Comparison of ENCODE assay signal across 22 cellular contexts in genomic region chr4:11446156-11446811, GRCh38. TPM values are rescaled to one million over a fixed set of nuclear protein-coding genes. Genes with fewer than 3 reads are reported as not detected.
A peak's percentile ranks its signal among the peaks of the same experiment; 100 is the strongest.
DNase-seq lines count a peak whose midpoint lies in the region; ATAC-seq and TF ChIP-seq lines count a peak whose summit lies in the region.
"Had no signal": no experiment of that assay in that cellular context is flagged by ENCODE, and none has a peak within 500 bp of the region (broad histone marks: within the 10 kb centered on the region; RNA-seq: fewer than 3 reads in every experiment).

No MANE protein-coding gene starts in this region.

- no peak overlapping the region for H3K4me3 Mint-ChIP-seq in CD14-positive monocyte
- H3K4me3 Mint-ChIP-seq: CD4-positive, CD25-positive, alpha-beta regulatory T cell; central memory CD8-positive, alpha-beta T cell; effector memory CD8-positive, alpha-beta T cell had no signal

- TF ChIP-seq POLR2A in HCT116 (IDR thresholded peaks at IDR 0.05; ENCODE audit: borderline replicate concordance, extremely low read depth, insufficient read depth, insufficient read length) (no peak), esophagus muscularis mucosa (IDR thresholded peaks at IDR 0.05; ENCODE audit: low read depth) (no peak), GM18505 (IDR thresholded peaks at IDR 0.05; ENCODE audit: borderline replicate concordance, extremely low read depth, insufficient read depth, insufficient read length) (no peak)

- RAD21 ChIA-PET in HCT116 (lab: Charles Lee; ENCODE audit: low non-redundant PET in 1 of 2, low total read pairs in 2 of 2, uncharacterized antibody in 2 of 2, unreplicated experiment in 2 of 2) = no interaction called here

- CTCF ChIA-PET in HCT116 (lab: Charles Lee) = no interaction called here

- H3K27me3 ChIP-seq in HCT116 (ENCODE audit: insufficient read depth, low read length) = no peaks in the 10 kb centered on the region
- no peaks in the 10 kb centered on the region for H3K27me3 ChIP-seq in esophagus muscularis mucosa
- H3K27me3 ChIP-seq in upper lobe of right lung = no peaks in the 10 kb centered on the region

- H3K9me3 ChIP-seq in HCT116 (ENCODE audit: control insufficient read depth in 1 of 2, insufficient read depth in 1 of 2, low read depth in 1 of 2, low read length in 2 of 2) = no peaks in the 10 kb centered on the region
- no peaks in the 10 kb centered on the region for H3K9me3 ChIP-seq in esophagus muscularis mucosa
- H3K9me3 ChIP-seq in upper lobe of right lung = no peaks in the 10 kb centered on the region

- H3K9me3 Mint-ChIP-seq in CD14-positive monocyte = peaks cover 0 to 10% (median 3%) of the 10 kb centered on the region in 7 donors
- H3K9me3 Mint-ChIP-seq: central memory CD8-positive, alpha-beta T cell; effector memory CD8-positive, alpha-beta T cell had no signal

- no peaks in the 10 kb centered on the region for H4K20me1 ChIP-seq in HCT116 (ENCODE audit: insufficient read depth)

- H3K27ac Mint-ChIP-seq in CD14-positive monocyte = no peak overlapping the region
- H3K27ac Mint-ChIP-seq: effector memory CD8-positive, alpha-beta T cell had no signal

- H3K27ac ChIP-seq in HCT116 (ENCODE audit: low read depth, low read length) (peak overlapping the region; percentile 35; the same call in 1 of the 2 replicates), esophagus muscularis mucosa (replicated peaks in 1 of 4) (no peak overlapping the region), upper lobe of right lung (no peak overlapping the region)

- intact Hi-C loops in HCT116 (cut with micrococcal nuclease) = no loop called here
- intact Hi-C loops in esophagus muscularis mucosa (cut with DNase I) = no loop called here
- intact Hi-C loops in CD14-positive monocyte (cut with micrococcal nuclease) = no loop called here
- intact Hi-C loops in upper lobe of right lung (cut with DNase I) = no loop called here

- H3K4me1 ChIP-seq in HCT116 (ENCODE audit: control insufficient read depth in 1 of 2, insufficient read depth in 2 of 2, low read length in 2 of 2) (peaks cover 10 to 21% of the 10 kb centered on the region in 2 experiments), esophagus muscularis mucosa (peaks cover 0 to 16% (median 9%) of the 10 kb centered on the region in 4 donors), upper lobe of right lung (no peaks in the 10 kb centered on the region)

- TF ChIP-seq CTCF in HCT116 (IDR thresholded peaks at IDR 0.05 in 2 of 3, conservative IDR thresholded peaks at IDR 0.05 in 1 of 3; ENCODE audit: borderline replicate concordance in 1 of 3, insufficient read depth in 1 of 3, low read depth in 2 of 3, low read length in 2 of 3) (no peak), esophagus muscularis mucosa (IDR thresholded peaks at IDR 0.05) (no peak), CD14-positive monocyte (IDR thresholded peaks at IDR 0.05) (no peak), upper lobe of right lung (IDR thresholded peaks at IDR 0.05) (no peak)

- no peak for TF ChIP-seq RAD21 in HCT116 (IDR thresholded peaks at IDR 0.05; ENCODE audit: low read depth)

- no peaks in the 10 kb centered on the region for H3K9me2 ChIP-seq in HCT116 (ENCODE audit: insufficient read depth)

- H3K9ac ChIP-seq in HCT116 (ENCODE audit: low read length) = peak overlapping the region; percentile 1; the same call in 1 of the 2 replicates

- no peaks in the 10 kb centered on the region; the same call in 1 of the 2 replicates for H3K79me2 ChIP-seq in HCT116 (ENCODE audit: insufficient read depth, low read length)

- peak; percentile 44; the same call in 1 of the 2 replicates for ATAC-seq in HCT116
- ATAC-seq in GM18505 (IDR thresholded peaks at IDR 0.05; ENCODE audit: unreplicated experiment) = no peak
- ATAC-seq in upper lobe of right lung = no peak
- ATAC-seq: effector memory CD8-positive, alpha-beta T cell had no signal

- no peak overlapping the region for H2AFZ ChIP-seq in HCT116 (ENCODE audit: low read depth, low read length, poor library complexity, severe bottlenecking)

- H3K4me3 ChIP-seq in HCT116 (replicated peaks in 1 of 2; ENCODE audit: low read depth in 1 of 2, low read length in 2 of 2) (no peak overlapping the region), esophagus muscularis mucosa (no peak overlapping the region), upper lobe of right lung (no peak overlapping the region)

- BruUV-seq in HCT116 (replicated peaks; lab: Mats Ljungman, UMichigan) = no TSS peak

- H3K36me3 Mint-ChIP-seq in CD14-positive monocyte = peaks cover 0 to 2% of the 10 kb centered on the region in 2 donors

- H3K36me3 ChIP-seq in HCT116 (ENCODE audit: control insufficient read depth in 1 of 2, insufficient read depth in 2 of 2, low read length in 2 of 2) = no peaks in the 10 kb centered on the region
- no peaks in the 10 kb centered on the region for H3K36me3 ChIP-seq in esophagus muscularis mucosa
- H3K36me3 ChIP-seq in upper lobe of right lung = no peaks in the 10 kb centered on the region

- peak overlapping the region; percentile 29 for H3K4me2 ChIP-seq in HCT116 (ENCODE audit: low read length)

- H3K27me3 Mint-ChIP-seq in CD14-positive monocyte (ENCODE audit: low read depth in 3 of 3) = peaks cover 0 to 2% (median 0%) of the 10 kb centered on the region in 3 donors

- no peaks in the 10 kb centered on the region for H3K4me1 Mint-ChIP-seq in CD14-positive monocyte
- H3K4me1 Mint-ChIP-seq: CD4-positive, CD25-positive, alpha-beta regulatory T cell; central memory CD8-positive, alpha-beta T cell had no signal

- DNase-seq in HCT116 (ENCODE audit: low read depth, low spot score) = no peak
- DNase-seq in OCI-M1 (lab: John Stamatoyannopoulos, UW) = peak; percentile 18
- peak; percentile 26 for DNase-seq in esophagus muscularis mucosa (ENCODE audit: extremely low spot score)
- peak; percentile 70 for DNase-seq in renal cortical epithelial cell (ENCODE audit: low read depth)
- no peak for DNase-seq in CD14-positive monocyte (ENCODE audit: low spot score)
- DNase-seq in GM19238 (ENCODE audit: insufficient read length, low spot score) = no peak
- DNase-seq in upper lobe of right lung = no peak
- DNase-seq: activated CD4-positive, alpha-beta T cell treated with anti-CD3 and anti-CD28 coated beads for 48 hours; activated CD8-positive, alpha-beta memory T cell treated with anti-CD3 and anti-CD28 coated beads, Interleukin-2, amount 50 U/mL, for 4 hours; activated effector memory CD4-positive, alpha-beta T cell treated with anti-CD3 and anti-CD28 coated beads, Interleukin-2, amount 50 U/mL, for 16 hours; CD4-positive, CD25-positive, alpha-beta regulatory T cell; DMS153; effector memory CD8-positive, alpha-beta T cell; kidney glomerular epithelial cell; NCI-H1092; NCI-H510A treated with DMSO at 0.1 percent for 48 hours; SHP77; small intestine; stimulated activated CD4-positive, alpha-beta T cell treated with anti-CD3 and anti-CD28 coated beads, Interleukin-4, amount 100 ng/mL, for 4 hours; T-helper 1 cell had no signal

- POLR2A ChIA-PET in HCT116 (lab: Charles Lee) = interaction anchor here (1.0 to 1.3 kb wide), 2 partner anchors 10 to 18 kb away, joined by 3 to 4 read pairs; no protein-coding TSS in a partner anchor

- TF ChIP-seq EP300 in esophagus muscularis mucosa (IDR thresholded peaks at IDR 0.05) = no peak

TF ChIP-seq in HCT116, 20 proteins besides CTCF, POLR2A, EP300 and RAD21:
- no peak for TF ChIP-seq ELF1 (IDR thresholded peaks at IDR 0.05; ENCODE audit: borderline replicate concordance, low read depth)
- no peak for TF ChIP-seq SRF (IDR thresholded peaks at IDR 0.05; ENCODE audit: low read depth)
- TF ChIP-seq CBX3 (IDR thresholded peaks at IDR 0.05; ENCODE audit: low read depth) = peak; percentile 61; the same call in 1 of the 2 replicates
- TF ChIP-seq ATF3 (IDR thresholded peaks at IDR 0.05) = peak; percentile 49; the same call in 1 of the 2 replicates
- TF ChIP-seq SP1 (IDR thresholded peaks at IDR 0.05; ENCODE audit: low read depth) = peak; percentile 62; the same call in 1 of the 2 replicates
- TF ChIP-seq POLR2AphosphoS5 (IDR thresholded peaks at IDR 0.05; ENCODE audit: low read depth, low read length) = peak; percentile 52; the same call in 1 of the 2 replicates
- peak; percentile 82 for TF ChIP-seq FOSL1 (IDR thresholded peaks at IDR 0.05; ENCODE audit: low read depth)
- TF ChIP-seq JUND (IDR thresholded peaks at IDR 0.05) = peak; percentile 87
- TF ChIP-seq YY1 (IDR thresholded peaks at IDR 0.05; ENCODE audit: extremely low read depth, insufficient replicate concordance, low read depth, low read length) = no peak
- TF ChIP-seq ZBTB33 (IDR thresholded peaks at IDR 0.05; ENCODE audit: extremely low read depth, insufficient replicate concordance, low read length) = no peak
- peak; percentile 50; the same call in 1 of the 2 replicates for TF ChIP-seq MAX (IDR thresholded peaks at IDR 0.05)

RNA-seq across cellular contexts. Expression of gene HS3ST1, which starts 17.6 kb away (rescaled TPM):
- total RNA-seq in HCT116 (2021; ENCODE audit: unreplicated experiment) (134 TPM), esophagus muscularis mucosa (10 to 100 TPM in 1 of 4 donors, 1 to 10 TPM in 3; 3.1 to 12.5 (median 5.4) TPM), renal cortical epithelial cell (7.6 and 16.9 TPM in 2 replicates), upper lobe of right lung (1.5 TPM)
- 108 and 124 TPM in 2 replicates for polyA plus RNA-seq in HCT116 (2012)
- polyA plus RNA-seq in CD14-positive monocyte = under 1 TPM in 1 of 2 donors, not detected in 1; 0.02 TPM
- total RNA-seq: CD4-positive, CD25-positive, alpha-beta regulatory T cell had no signal

Comparison
In these comparisons a context has a peak if more than half of its experiments do, and no peak if none do; other contexts are left out.
1. DNase-seq: peak in OCI-M1 (single experiment), esophagus muscularis mucosa (single experiment) and renal cortical epithelial cell (single experiment); none in HCT116 (single experiment), CD14-positive monocyte (single experiment), GM19238 (single experiment) and upper lobe of right lung (single experiment).